ENCODE assay signal across 8 cellular contexts in genomic region chr2:48448274-48449061, GRCh38. TPM values are rescaled to one million over a fixed set of nuclear protein-coding genes. Genes with fewer than 3 reads are reported as not detected.
DNase-seq lines count a peak whose midpoint lies in the region; ATAC-seq lines count a peak whose summit lies in the region.

No MANE protein-coding gene starts in this region.

- in situ Hi-C loops in G401 (cut with HindIII; ENCODE audit: low sequenced_read_pairs), result no loop called here

- H4K8ac ChIP-seq in mesendoderm (ENCODE audit: low read depth, low read length), result no peak overlapping the region

- H3K79me2 ChIP-seq in mesendoderm (ENCODE audit: control insufficient read depth, insufficient read depth, low read length), result peaks cover 15% of the 10 kb centered on the region

- H3K36me3 ChIP-seq in mesendoderm (ENCODE audit: control insufficient read depth, insufficient read depth, low read length), result no peaks in the 10 kb centered on the region

- no peaks in the 10 kb centered on the region for H3K27me3 ChIP-seq in mesendoderm (ENCODE audit: insufficient read depth, low read length, poor library complexity)

- H3K4ac ChIP-seq in mesendoderm (ENCODE audit: low read depth, low read length), result no peak overlapping the region

- no peak overlapping the region for H2BK5ac ChIP-seq in mesendoderm (ENCODE audit: low read length)

- H2AK5ac ChIP-seq in mesendoderm (ENCODE audit: low read length), result no peak overlapping the region

- H2BK120ac ChIP-seq in mesendoderm (ENCODE audit: low read depth, low read length), result no peak overlapping the region

- H3K4me2 ChIP-seq in mesendoderm (ENCODE audit: low read length), result no peak overlapping the region

- no peak overlapping the region for H4K5ac ChIP-seq in mesendoderm (ENCODE audit: low read length)

- H3K56ac ChIP-seq in mesendoderm (ENCODE audit: low read length), result no peak overlapping the region

- DNase-seq in G401 (ENCODE audit: low spot score) (peak; percentile 29), MV-4-11 (lab: John Stamatoyannopoulos, UW) (peak; percentile 96), non-pigmented ciliary epithelial cell (ENCODE audit: low read depth) (peak; percentile 63), NCI-H2196 treated with DMSO at 0.1 percent for 48 hours (lab: John Stamatoyannopoulos, UW; ENCODE audit: unreplicated experiment) (no peak), mesendoderm (no peak)
- peak; percentile 31 for DNase-seq in central memory CD4-positive, alpha-beta T cell
- DNase-seq in stimulated activated CD4-positive, alpha-beta T cell treated with anti-CD3 and anti-CD28 coated beads, Interleukin-1b, Interleukin-23, amount 100 ng/mL, for 48 hours, result no peak

- ATAC-seq in GM21723 (IDR thresholded peaks at IDR 0.05; ENCODE audit: unreplicated experiment), result peak; percentile 67

- H3K4me3 ChIP-seq in mesendoderm (ENCODE audit: low read length), result no peak overlapping the region

- H2BK15ac ChIP-seq in mesendoderm (replicated peaks; ENCODE audit: low read depth), result no peak overlapping the region

- no peak overlapping the region for H3K9ac ChIP-seq in mesendoderm (ENCODE audit: low read length)

- no peak overlapping the region for H3K23ac ChIP-seq in mesendoderm (ENCODE audit: low read length)

- H3K18ac ChIP-seq in mesendoderm (ENCODE audit: low read length), result no peak overlapping the region

- peaks cover 7% of the 10 kb centered on the region for H3K79me1 ChIP-seq in mesendoderm (ENCODE audit: low read length)

- no peak overlapping the region for H3K27ac ChIP-seq in mesendoderm (ENCODE audit: low read depth, low read length)

- no peaks in the 10 kb centered on the region for H3K4me1 ChIP-seq in mesendoderm (ENCODE audit: control insufficient read depth, low read depth, low read length)

- WGBS in mesendoderm (ENCODE audit: extremely low coverage, insufficient coverage, low lambda C conversion rate), result no CpG with 5 or more reads among the region's 5 CpGs

RNA-seq across cellular contexts. Expression of gene PPP1R21, which starts 7.9 kb away (rescaled TPM):
- 12.9 and 31.0 TPM in 2 replicates for total RNA-seq in G401 (2014; rRNA removed; shearing (Covaris generic))
- 17.2 TPM for polyA plus RNA-seq in mesendoderm (2013, experiment 1 of 2)
- polyA plus RNA-seq in mesendoderm (2013, experiment 2 of 2), result 18.9 TPM

Comparison
In these comparisons a context has a peak if more than half of its experiments do, and no peak if none do; other contexts are left out.
1. DNase-seq: peak in G401 (single experiment), MV-4-11 (single experiment), central memory CD4-positive, alpha-beta T cell (single experiment) and non-pigmented ciliary epithelial cell (single experiment); none in stimulated activated CD4-positive, alpha-beta T cell treated with anti-CD3 and anti-CD28 coated beads, Interleukin-1b, Interleukin-23, amount 100 ng/mL, for 48 hours (single experiment), NCI-H2196 treated with DMSO at 0.1 percent for 48 hours (single experiment) and mesendoderm (single experiment).